14 cellular contexts compared by ENCODE assay signal in genomic region chr1:180227843-180228647, GRCh38. TPM values are rescaled to one million over a fixed set of nuclear protein-coding genes. Genes with fewer than 3 reads are reported as not detected.
DNase-seq lines count a peak whose midpoint lies in the region; ATAC-seq and TF ChIP-seq lines count a peak whose summit lies in the region.
"Had no signal": no experiment of that assay in that cellular context is flagged by ENCODE, and none has a peak within 500 bp of the region (broad histone marks: within the 10 kb centered on the region; RNA-seq: fewer than 3 reads in every experiment).

No MANE protein-coding gene starts in this region.

- DNase-seq in activated T-cell treated with anti-CD3 and anti-CD28 coated beads, Interleukin-2, amount 50 U/mL, for 24 hours: no peak
- DNase-seq in activated T-cell treated with anti-CD3 and anti-CD28 coated beads, Interleukin-2, amount 50 U/mL, for 48 hours: no peak
- no peak for DNase-seq in central memory CD8-positive, alpha-beta T cell (ENCODE audit: low spot score in 2 of 2)
- DNase-seq in posterior vena cava (ENCODE audit: low spot score) (peak; percentile 40), MG63 (no peak), esophagus squamous epithelium (lab: John Stamatoyannopoulos, UW) (no peak), epidermal melanocyte (ENCODE audit: insufficient read length, low spot score) (no peak)
- DNase-seq: activated CD4-positive, CD25-positive, alpha-beta regulatory T cell treated with anti-CD3 and anti-CD28 coated beads, Interleukin-2, amount 50 U/mL, for 72 hours; colonic mucosa; NCI-H1105 treated with DMSO at 0.1 percent for 48 hours; stimulated activated CD4-positive, alpha-beta T cell treated with anti-CD3 and anti-CD28 coated beads, Interleukin-12 subunit alpha, Interleukin-12 subunit beta, amount 100 ng/mL, for 4 hours; transverse colon had no signal

- peaks cover 22 to 43% (median 33%) of the 10 kb centered on the region in 3 donors for H3K4me1 ChIP-seq in esophagus squamous epithelium

- no peak overlapping the region for H3K27ac Mint-ChIP-seq in activated T-cell treated with anti-CD3 and anti-CD28 coated beads, Interleukin-2, amount 50 U/mL, for 24 hours
- H3K27ac Mint-ChIP-seq in IgD-negative memory B cell: peak overlapping the region in 2 of 3 donors; percentile 19 to 72
- no peak overlapping the region for H3K27ac Mint-ChIP-seq in central memory CD8-positive, alpha-beta T cell (ENCODE audit: low read depth)

- peak overlapping the region; percentile 59 for H3K4me3 Mint-ChIP-seq in activated T-cell treated with anti-CD3 and anti-CD28 coated beads, Interleukin-2, amount 50 U/mL, for 24 hours
- H3K4me3 Mint-ChIP-seq in IgD-negative memory B cell: peak overlapping the region; percentile 70 to 85 (median 80)
- peak overlapping the region; percentile 72 for H3K4me3 Mint-ChIP-seq in central memory CD8-positive, alpha-beta T cell

- no peaks in the 10 kb centered on the region for H3K9me3 Mint-ChIP-seq in activated T-cell treated with anti-CD3 and anti-CD28 coated beads, Interleukin-2, amount 50 U/mL, for 24 hours
- H3K9me3 Mint-ChIP-seq in IgD-negative memory B cell: peaks cover 0 to 5% (median 0%) of the 10 kb centered on the region in 3 donors
- no peaks in the 10 kb centered on the region for H3K9me3 Mint-ChIP-seq in central memory CD8-positive, alpha-beta T cell

- H3K36me3 Mint-ChIP-seq in activated T-cell treated with anti-CD3 and anti-CD28 coated beads, Interleukin-2, amount 50 U/mL, for 24 hours (ENCODE audit: low read depth): no peaks in the 10 kb centered on the region
- no peaks in the 10 kb centered on the region for H3K36me3 Mint-ChIP-seq in IgD-negative memory B cell
- peaks cover 2% of the 10 kb centered on the region for H3K36me3 Mint-ChIP-seq in central memory CD8-positive, alpha-beta T cell (ENCODE audit: insufficient read depth)

- TF ChIP-seq POLR2A in esophagus squamous epithelium (IDR thresholded peaks at IDR 0.05): no peak

- H3K4me1 Mint-ChIP-seq in activated T-cell treated with anti-CD3 and anti-CD28 coated beads, Interleukin-2, amount 50 U/mL, for 24 hours (ENCODE audit: low read depth): peaks cover 17% of the 10 kb centered on the region
- peaks cover 6 to 14% (median 8%) of the 10 kb centered on the region in 3 donors for H3K4me1 Mint-ChIP-seq in IgD-negative memory B cell
- peaks cover 15% of the 10 kb centered on the region for H3K4me1 Mint-ChIP-seq in central memory CD8-positive, alpha-beta T cell

- intact Hi-C loops in posterior vena cava (cut with DNase I) (no loop called here), esophagus squamous epithelium (cut with DNase I) (no loop called here)

- WGBS in esophagus squamous epithelium, 2 donors: 26 to 30% methylated on average over 17 of the region's 17 CpGs

- H3K4me3 ChIP-seq in MG63 (no peak overlapping the region), esophagus squamous epithelium (no peak overlapping the region)
- H3K4me3 ChIP-seq: colonic mucosa had no signal

- H3K27ac ChIP-seq in esophagus squamous epithelium: no peak overlapping the region
- H3K27ac ChIP-seq: colonic mucosa, transverse colon had no signal

- H3K9me3 ChIP-seq in MG63: no peaks in the 10 kb centered on the region
- H3K9me3 ChIP-seq in esophagus squamous epithelium: no peaks in the 10 kb centered on the region
- H3K9me3 ChIP-seq: colonic mucosa, transverse colon had no signal

- H3K36me3 ChIP-seq in MG63 (no peaks in the 10 kb centered on the region), esophagus squamous epithelium (no peaks in the 10 kb centered on the region)
- H3K36me3 ChIP-seq: colonic mucosa, transverse colon had no signal

- ATAC-seq in central memory CD8-positive, alpha-beta T cell (replicated peaks; ENCODE audit: extremely low read depth, poor library complexity, severe bottlenecking): no peak

- no peak for TF ChIP-seq CTCF in esophagus squamous epithelium (IDR thresholded peaks at IDR 0.05)

- peaks cover 78% of the 10 kb centered on the region for H3K27me3 ChIP-seq in MG63
- H3K27me3 ChIP-seq in esophagus squamous epithelium: peaks cover 18 to 100% (median 45%) of the 10 kb centered on the region in 4 donors

- peaks cover 79% of the 10 kb centered on the region for H3K27me3 Mint-ChIP-seq in activated T-cell treated with anti-CD3 and anti-CD28 coated beads, Interleukin-2, amount 50 U/mL, for 24 hours
- peaks cover 55% of the 10 kb centered on the region for H3K27me3 Mint-ChIP-seq in IgD-negative memory B cell
- H3K27me3 Mint-ChIP-seq in central memory CD8-positive, alpha-beta T cell: peaks cover 77% of the 10 kb centered on the region

RNA-seq across cellular contexts. Expression of gene LHX4, which starts 2.0 kb away (rescaled TPM):
- polyA plus RNA-seq in IgD-negative memory B cell: 0.25 TPM
- total RNA-seq in posterior vena cava: not detected
- 0.13 TPM in 1 of 2 replicates, not detected in the other for total RNA-seq in MG63 (2014; rRNA removed; shearing (Covaris generic); ENCODE audit: low replicate concordance)
- total RNA-seq in esophagus squamous epithelium: under 1 TPM in 2 of 4 donors, not detected in 2; 0.18 to 0.38 TPM
- total RNA-seq: GM12878 had no signal

Comparison
In these comparisons a context has a peak if more than half of its experiments do, and no peak if none do; other contexts are left out.
1. H3K27ac Mint-ChIP-seq: peak in IgD-negative memory B cell (2 of 3); none in activated T-cell treated with anti-CD3 and anti-CD28 coated beads, Interleukin-2, amount 50 U/mL, for 24 hours (single experiment) and central memory CD8-positive, alpha-beta T cell (single experiment).
2. Peak in every context shown above with its lines, with median percentiles within 50 percentile points of each other: H3K4me3 Mint-ChIP-seq.